Comparison of ENCODE assay signal across 8 cellular contexts in genomic region chr2:157173740-157174184, GRCh38.
DNase-seq lines count a peak whose midpoint lies in the region; TF ChIP-seq lines count a peak whose summit lies in the region.

No MANE protein-coding gene starts in this region.

- peak; percentile 98 for DNase-seq in EL
- peak; percentile 86 for DNase-seq in SK-MEL-5 (ENCODE audit: low read depth, low spot score)
- DNase-seq in fibroblast of the aortic adventitia (ENCODE audit: low read depth), result peak; percentile 100
- DNase-seq in renal cortical epithelial cell (ENCODE audit: low read depth), result peak; percentile 83
- no peak for DNase-seq in NCI-H1436 (lab: John Stamatoyannopoulos, UW)
- DNase-seq in NCI-H526 (lab: John Stamatoyannopoulos, UW), result no peak
- DNase-seq in stimulated activated naive CD4-positive, alpha-beta T cell treated with Interleukin-2 at 50 U/mL for 16 hours (lab: John Stamatoyannopoulos, UW), result no peak
- DNase-seq in NCI-H1092 treated with DMSO at 0.1 percent for 48 hours (lab: John Stamatoyannopoulos, UW), result no peak

- TF ChIP-seq CTCF in fibroblast of the aortic adventitia (IDR thresholded peaks at IDR 0.05; ENCODE audit: insufficient read depth, low read length), result no peak

- H3K4me3 ChIP-seq in fibroblast of the aortic adventitia (ENCODE audit: low read depth, low read length), result no peak overlapping the region

- in situ Hi-C loops in SK-MEL-5 (cut with HindIII; ENCODE audit: low pct_unique_long_range_greater_than_20kb, low sequenced_read_pairs), result no loop called here

Comparison
In these comparisons a context has a peak if more than half of its experiments do, and no peak if none do; other contexts are left out.
1. DNase-seq: peak in EL (single experiment), SK-MEL-5 (single experiment), fibroblast of the aortic adventitia (single experiment) and renal cortical epithelial cell (single experiment); none in NCI-H1436 (single experiment), NCI-H526 (0 of 2), stimulated activated naive CD4-positive, alpha-beta T cell treated with Interleukin-2 at 50 U/mL for 16 hours (single experiment) and NCI-H1092 treated with DMSO at 0.1 percent for 48 hours (single experiment).